Comparison of ENCODE assay signal across 1 cellular context in the genomic region with DNA sequence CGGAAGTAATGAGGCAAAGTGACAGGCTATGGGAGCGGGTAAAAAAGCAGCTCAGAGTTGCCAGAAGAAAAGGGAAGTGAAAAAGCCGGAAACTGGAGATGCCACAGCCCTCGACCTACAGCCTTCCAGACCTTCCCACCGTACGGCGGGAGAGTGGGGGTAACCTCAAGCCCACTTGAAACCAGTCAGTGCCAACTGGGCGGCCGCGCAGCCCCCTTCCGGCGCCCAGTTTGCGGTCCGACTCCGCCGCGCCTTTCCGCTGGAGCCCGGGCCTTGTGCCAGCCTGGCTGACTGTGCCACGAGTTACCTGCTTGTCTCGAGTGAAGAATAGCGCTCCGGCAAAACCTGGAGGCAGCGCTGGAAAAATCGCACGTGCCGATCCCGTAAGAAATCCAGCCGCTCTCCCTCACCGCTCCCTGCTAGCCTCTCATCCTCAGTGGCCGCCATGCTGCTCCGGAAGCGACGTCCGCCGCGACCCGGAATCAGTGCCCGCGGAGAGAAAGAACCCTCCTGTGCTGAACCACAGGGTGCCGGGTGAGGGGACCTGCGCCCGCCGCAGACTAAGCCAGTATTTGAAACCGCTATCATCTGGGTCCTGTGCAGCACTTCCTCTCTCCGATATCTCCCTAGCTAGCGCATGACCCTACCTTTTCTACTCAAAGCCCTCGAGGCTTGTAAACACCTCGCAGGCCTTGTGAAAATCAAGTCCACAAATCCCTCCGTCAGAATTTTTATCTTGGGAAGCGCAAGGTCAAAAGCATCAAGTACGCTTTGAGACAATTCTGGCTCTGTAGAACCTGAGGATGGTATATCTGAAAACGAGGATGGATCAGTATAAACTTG.
A peak's percentile ranks its signal among the peaks of the same experiment; 100 is the strongest.
TF ChIP-seq lines count a peak whose summit lies in the region.

A gene (minus strand): TSS at position 473 of the 843 bp plus-strand sequence. CDS start 26 bp downstream, at position 447.

TF ChIP-seq in K562, 482 proteins besides CTCF, POLR2A, EP300 and RAD21 (continued from another document and continues in another):
- TF ChIP-seq, protein P1, sequence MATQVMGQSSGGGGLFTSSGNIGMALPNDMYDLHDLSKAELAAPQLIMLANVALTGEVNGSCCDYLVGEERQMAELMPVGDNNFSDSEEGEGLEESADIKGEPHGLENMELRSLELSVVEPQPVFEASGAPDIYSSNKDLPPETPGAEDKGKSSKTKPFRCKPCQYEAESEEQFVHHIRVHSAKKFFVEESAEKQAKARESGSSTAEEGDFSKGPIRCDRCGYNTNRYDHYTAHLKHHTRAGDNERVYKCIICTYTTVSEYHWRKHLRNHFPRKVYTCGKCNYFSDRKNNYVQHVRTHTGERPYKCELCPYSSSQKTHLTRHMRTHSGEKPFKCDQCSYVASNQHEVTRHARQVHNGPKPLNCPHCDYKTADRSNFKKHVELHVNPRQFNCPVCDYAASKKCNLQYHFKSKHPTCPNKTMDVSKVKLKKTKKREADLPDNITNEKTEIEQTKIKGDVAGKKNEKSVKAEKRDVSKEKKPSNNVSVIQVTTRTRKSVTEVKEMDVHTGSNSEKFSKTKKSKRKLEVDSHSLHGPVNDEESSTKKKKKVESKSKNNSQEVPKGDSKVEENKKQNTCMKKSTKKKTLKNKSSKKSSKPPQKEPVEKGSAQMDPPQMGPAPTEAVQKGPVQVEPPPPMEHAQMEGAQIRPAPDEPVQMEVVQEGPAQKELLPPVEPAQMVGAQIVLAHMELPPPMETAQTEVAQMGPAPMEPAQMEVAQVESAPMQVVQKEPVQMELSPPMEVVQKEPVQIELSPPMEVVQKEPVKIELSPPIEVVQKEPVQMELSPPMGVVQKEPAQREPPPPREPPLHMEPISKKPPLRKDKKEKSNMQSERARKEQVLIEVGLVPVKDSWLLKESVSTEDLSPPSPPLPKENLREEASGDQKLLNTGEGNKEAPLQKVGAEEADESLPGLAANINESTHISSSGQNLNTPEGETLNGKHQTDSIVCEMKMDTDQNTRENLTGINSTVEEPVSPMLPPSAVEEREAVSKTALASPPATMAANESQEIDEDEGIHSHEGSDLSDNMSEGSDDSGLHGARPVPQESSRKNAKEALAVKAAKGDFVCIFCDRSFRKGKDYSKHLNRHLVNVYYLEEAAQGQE (CRISPR knock-in tag; IDR thresholded peaks at IDR 0.05; ENCODE audit: low read depth) = peak; percentile 66; the same call in 1 of the 2 replicates
- TF ChIP-seq U2AF1 (optimal IDR thresholded peaks at IDR 0.05; ENCODE audit: low read depth, low read length) = no peak
- TF ChIP-seq ZBTB17 (CRISPR knock-in tag; IDR thresholded peaks at IDR 0.05) = 0 out of 2 replicates have a peak, but pooled peaks have one; percentile 41
- peak; percentile 91 for TF ChIP-seq PHF8 (IDR thresholded peaks at IDR 0.05; ENCODE audit: borderline replicate concordance, low read length)
- TF ChIP-seq NR2C2 (CRISPR knock-in tag; IDR thresholded peaks at IDR 0.05) = peak; percentile 97
- TF ChIP-seq NR2C2 (tag; IDR thresholded peaks at IDR 0.05) = peak; percentile 100
- TF ChIP-seq, protein P2, sequence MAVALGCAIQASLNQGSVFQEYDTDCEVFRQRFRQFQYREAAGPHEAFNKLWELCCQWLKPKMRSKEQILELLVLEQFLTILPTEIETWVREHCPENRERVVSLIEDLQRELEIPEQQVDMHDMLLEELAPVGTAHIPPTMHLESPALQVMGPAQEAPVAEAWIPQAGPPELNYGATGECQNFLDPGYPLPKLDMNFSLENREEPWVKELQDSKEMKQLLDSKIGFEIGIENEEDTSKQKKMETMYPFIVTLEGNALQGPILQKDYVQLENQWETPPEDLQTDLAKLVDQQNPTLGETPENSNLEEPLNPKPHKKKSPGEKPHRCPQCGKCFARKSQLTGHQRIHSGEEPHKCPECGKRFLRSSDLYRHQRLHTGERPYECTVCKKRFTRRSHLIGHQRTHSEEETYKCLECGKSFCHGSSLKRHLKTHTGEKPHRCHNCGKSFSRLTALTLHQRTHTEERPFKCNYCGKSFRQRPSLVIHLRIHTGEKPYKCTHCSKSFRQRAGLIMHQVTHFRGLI (CRISPR knock-in tag; IDR thresholded peaks at IDR 0.05) = no peak
- TF ChIP-seq ZKSCAN8 (CRISPR knock-in tag; IDR thresholded peaks at IDR 0.05) = no peak; the same call in 1 of the 2 replicates
- no peak for TF ChIP-seq ZNF347 (CRISPR knock-in tag; IDR thresholded peaks at IDR 0.05; ENCODE audit: low read depth)
- TF ChIP-seq ZNF354B (CRISPR knock-in tag; IDR thresholded peaks at IDR 0.05) = no peak
- 0 out of 2 replicates have a peak, but pooled peaks have one; percentile 54 for TF ChIP-seq HDAC8 (tag; IDR thresholded peaks at IDR 0.05)
- peak; percentile 82 for TF ChIP-seq CXXC5 (CRISPR knock-in tag; IDR thresholded peaks at IDR 0.05)
- TF ChIP-seq, protein P3, sequence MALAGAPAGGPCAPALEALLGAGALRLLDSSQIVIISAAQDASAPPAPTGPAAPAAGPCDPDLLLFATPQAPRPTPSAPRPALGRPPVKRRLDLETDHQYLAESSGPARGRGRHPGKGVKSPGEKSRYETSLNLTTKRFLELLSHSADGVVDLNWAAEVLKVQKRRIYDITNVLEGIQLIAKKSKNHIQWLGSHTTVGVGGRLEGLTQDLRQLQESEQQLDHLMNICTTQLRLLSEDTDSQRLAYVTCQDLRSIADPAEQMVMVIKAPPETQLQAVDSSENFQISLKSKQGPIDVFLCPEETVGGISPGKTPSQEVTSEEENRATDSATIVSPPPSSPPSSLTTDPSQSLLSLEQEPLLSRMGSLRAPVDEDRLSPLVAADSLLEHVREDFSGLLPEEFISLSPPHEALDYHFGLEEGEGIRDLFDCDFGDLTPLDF (CRISPR knock-in tag; IDR thresholded peaks at IDR 0.05) = no peak
- TF ChIP-seq MTA2 (IDR thresholded peaks at IDR 0.05; ENCODE audit: low read depth) = peak; percentile 43; the same call in 1 of the 2 replicates
- peak; percentile 89 to 95 for TF ChIP-seq FOXK2 (conservative IDR thresholded peaks at IDR 0.05 in 1 of 2, IDR thresholded peaks at IDR 0.05 in 1 of 2; ENCODE audit: low read depth in 2 of 2)
- peak; percentile 89 for TF ChIP-seq TAF1 (IDR thresholded peaks at IDR 0.05; ENCODE audit: control insufficient read depth, extremely low read depth, insufficient read depth, low read length, severe bottlenecking)
- TF ChIP-seq RB1 (IDR thresholded peaks at IDR 0.05; ENCODE audit: low read depth) = peak; percentile 55; the same call in 1 of the 2 replicates
- TF ChIP-seq NFE2 (IDR thresholded peaks at IDR 0.05; ENCODE audit: low read depth) = no peak
- TF ChIP-seq CREM (IDR thresholded peaks at IDR 0.05; ENCODE audit: low read depth) = peak; percentile 89
- TF ChIP-seq KDM4B (IDR thresholded peaks at IDR 0.05; ENCODE audit: borderline replicate concordance in 2 of 2, low read depth in 1 of 2) = peak in 1 of 2 experiments; percentile 94; a peak in 1 of 4 replicates
- TF ChIP-seq HMG20A (CRISPR knock-in tag; conservative IDR thresholded peaks at IDR 0.05) = no peak
- 0 out of 2 replicates have a peak, but pooled peaks have one; percentile 22 for TF ChIP-seq NR4A1 (CRISPR knock-in tag; IDR thresholded peaks at IDR 0.05)
- TF ChIP-seq NR4A1 (tag; IDR thresholded peaks at IDR 0.05) = no peak
- no peak for TF ChIP-seq CBX2 (IDR thresholded peaks at IDR 0.05; ENCODE audit: insufficient read depth, low read length, poor library complexity, severe bottlenecking)
- TF ChIP-seq, protein P4, sequence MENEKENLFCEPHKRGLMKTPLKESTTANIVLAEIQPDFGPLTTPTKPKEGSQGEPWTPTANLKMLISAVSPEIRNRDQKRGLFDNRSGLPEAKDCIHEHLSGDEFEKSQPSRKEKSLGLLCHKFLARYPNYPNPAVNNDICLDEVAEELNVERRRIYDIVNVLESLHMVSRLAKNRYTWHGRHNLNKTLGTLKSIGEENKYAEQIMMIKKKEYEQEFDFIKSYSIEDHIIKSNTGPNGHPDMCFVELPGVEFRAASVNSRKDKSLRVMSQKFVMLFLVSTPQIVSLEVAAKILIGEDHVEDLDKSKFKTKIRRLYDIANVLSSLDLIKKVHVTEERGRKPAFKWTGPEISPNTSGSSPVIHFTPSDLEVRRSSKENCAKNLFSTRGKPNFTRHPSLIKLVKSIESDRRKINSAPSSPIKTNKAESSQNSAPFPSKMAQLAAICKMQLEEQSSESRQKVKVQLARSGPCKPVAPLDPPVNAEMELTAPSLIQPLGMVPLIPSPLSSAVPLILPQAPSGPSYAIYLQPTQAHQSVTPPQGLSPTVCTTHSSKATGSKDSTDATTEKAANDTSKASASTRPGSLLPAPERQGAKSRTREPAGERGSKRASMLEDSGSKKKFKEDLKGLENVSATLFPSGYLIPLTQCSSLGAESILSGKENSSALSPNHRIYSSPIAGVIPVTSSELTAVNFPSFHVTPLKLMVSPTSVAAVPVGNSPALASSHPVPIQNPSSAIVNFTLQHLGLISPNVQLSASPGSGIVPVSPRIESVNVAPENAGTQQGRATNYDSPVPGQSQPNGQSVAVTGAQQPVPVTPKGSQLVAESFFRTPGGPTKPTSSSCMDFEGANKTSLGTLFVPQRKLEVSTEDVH (IDR thresholded peaks at IDR 0.05; ENCODE audit: low read depth, partially characterized antibody) = peak; percentile 51
- TF ChIP-seq, protein P5, sequence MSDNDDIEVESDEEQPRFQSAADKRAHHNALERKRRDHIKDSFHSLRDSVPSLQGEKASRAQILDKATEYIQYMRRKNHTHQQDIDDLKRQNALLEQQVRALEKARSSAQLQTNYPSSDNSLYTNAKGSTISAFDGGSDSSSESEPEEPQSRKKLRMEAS (CRISPR knock-in tag; IDR thresholded peaks at IDR 0.05) = peak; percentile 31; the same call in 1 of the 2 replicates
- no peak for TF ChIP-seq ZC3H4 (CRISPR knock-in tag; IDR thresholded peaks at IDR 0.05; ENCODE audit: borderline replicate concordance)
- TF ChIP-seq, protein P6, sequence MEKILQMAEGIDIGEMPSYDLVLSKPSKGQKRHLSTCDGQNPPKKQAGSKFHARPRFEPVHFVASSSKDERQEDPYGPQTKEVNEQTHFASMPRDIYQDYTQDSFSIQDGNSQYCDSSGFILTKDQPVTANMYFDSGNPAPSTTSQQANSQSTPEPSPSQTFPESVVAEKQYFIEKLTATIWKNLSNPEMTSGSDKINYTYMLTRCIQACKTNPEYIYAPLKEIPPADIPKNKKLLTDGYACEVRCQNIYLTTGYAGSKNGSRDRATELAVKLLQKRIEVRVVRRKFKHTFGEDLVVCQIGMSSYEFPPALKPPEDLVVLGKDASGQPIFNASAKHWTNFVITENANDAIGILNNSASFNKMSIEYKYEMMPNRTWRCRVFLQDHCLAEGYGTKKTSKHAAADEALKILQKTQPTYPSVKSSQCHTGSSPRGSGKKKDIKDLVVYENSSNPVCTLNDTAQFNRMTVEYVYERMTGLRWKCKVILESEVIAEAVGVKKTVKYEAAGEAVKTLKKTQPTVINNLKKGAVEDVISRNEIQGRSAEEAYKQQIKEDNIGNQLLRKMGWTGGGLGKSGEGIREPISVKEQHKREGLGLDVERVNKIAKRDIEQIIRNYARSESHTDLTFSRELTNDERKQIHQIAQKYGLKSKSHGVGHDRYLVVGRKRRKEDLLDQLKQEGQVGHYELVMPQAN (IDR thresholded peaks at IDR 0.05; ENCODE audit: borderline replicate concordance) = no peak
- TF ChIP-seq PCBP1 (IDR thresholded peaks at IDR 0.05; ENCODE audit: low read depth, low read length, poor library complexity, severe bottlenecking) = no peak
- no peak for TF ChIP-seq MEF2D (tag; conservative IDR thresholded peaks at IDR 0.05; ENCODE audit: low read depth)
- TF ChIP-seq ZZZ3 (IDR thresholded peaks at IDR 0.05) = no peak
- peak; percentile 40 for TF ChIP-seq HMGN3 (IDR thresholded peaks at IDR 0.05; ENCODE audit: borderline replicate concordance, extremely low read depth, insufficient read length, low read depth, low read length)
- no peak for TF ChIP-seq LEF1 (IDR thresholded peaks at IDR 0.05)
- peak; percentile 94 for TF ChIP-seq PHF20 (IDR thresholded peaks at IDR 0.05; ENCODE audit: partially characterized antibody)
- no peak for TF ChIP-seq ZKSCAN3 (CRISPR knock-in tag; IDR thresholded peaks at IDR 0.05)
- peak; percentile 58 to 68 for TF ChIP-seq NRF1 (conservative IDR thresholded peaks at IDR 0.05 in 1 of 2, IDR thresholded peaks at IDR 0.05 in 1 of 2)
- peak; percentile 70; the same call in 1 of the 2 replicates for TF ChIP-seq ESRRA (IDR thresholded peaks at IDR 0.05; ENCODE audit: borderline replicate concordance, low read depth)
- TF ChIP-seq, protein P7, sequence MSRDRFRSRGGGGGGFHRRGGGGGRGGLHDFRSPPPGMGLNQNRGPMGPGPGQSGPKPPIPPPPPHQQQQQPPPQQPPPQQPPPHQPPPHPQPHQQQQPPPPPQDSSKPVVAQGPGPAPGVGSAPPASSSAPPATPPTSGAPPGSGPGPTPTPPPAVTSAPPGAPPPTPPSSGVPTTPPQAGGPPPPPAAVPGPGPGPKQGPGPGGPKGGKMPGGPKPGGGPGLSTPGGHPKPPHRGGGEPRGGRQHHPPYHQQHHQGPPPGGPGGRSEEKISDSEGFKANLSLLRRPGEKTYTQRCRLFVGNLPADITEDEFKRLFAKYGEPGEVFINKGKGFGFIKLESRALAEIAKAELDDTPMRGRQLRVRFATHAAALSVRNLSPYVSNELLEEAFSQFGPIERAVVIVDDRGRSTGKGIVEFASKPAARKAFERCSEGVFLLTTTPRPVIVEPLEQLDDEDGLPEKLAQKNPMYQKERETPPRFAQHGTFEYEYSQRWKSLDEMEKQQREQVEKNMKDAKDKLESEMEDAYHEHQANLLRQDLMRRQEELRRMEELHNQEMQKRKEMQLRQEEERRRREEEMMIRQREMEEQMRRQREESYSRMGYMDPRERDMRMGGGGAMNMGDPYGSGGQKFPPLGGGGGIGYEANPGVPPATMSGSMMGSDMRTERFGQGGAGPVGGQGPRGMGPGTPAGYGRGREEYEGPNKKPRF (IDR thresholded peaks at IDR 0.05; ENCODE audit: low read depth, low read length) = no peak
- TF ChIP-seq HNRNPUL1 (IDR thresholded peaks at IDR 0.05; ENCODE audit: low read length) = no peak
- TF ChIP-seq ZNF584 (CRISPR knock-in tag; IDR thresholded peaks at IDR 0.05; ENCODE audit: low read depth) = peak; percentile 44; the same call in 1 of the 2 replicates
- TF ChIP-seq, protein P8, sequence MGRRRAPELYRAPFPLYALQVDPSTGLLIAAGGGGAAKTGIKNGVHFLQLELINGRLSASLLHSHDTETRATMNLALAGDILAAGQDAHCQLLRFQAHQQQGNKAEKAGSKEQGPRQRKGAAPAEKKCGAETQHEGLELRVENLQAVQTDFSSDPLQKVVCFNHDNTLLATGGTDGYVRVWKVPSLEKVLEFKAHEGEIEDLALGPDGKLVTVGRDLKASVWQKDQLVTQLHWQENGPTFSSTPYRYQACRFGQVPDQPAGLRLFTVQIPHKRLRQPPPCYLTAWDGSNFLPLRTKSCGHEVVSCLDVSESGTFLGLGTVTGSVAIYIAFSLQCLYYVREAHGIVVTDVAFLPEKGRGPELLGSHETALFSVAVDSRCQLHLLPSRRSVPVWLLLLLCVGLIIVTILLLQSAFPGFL (CRISPR knock-in tag; IDR thresholded peaks at IDR 0.05) = no peak
- peak; percentile 62; the same call in 1 of the 2 replicates for TF ChIP-seq SMAD4 (CRISPR knock-in tag; conservative IDR thresholded peaks at IDR 0.05)
- peak; percentile 77 for TF ChIP-seq POLR2B (IDR thresholded peaks at IDR 0.05; ENCODE audit: low read depth, partially characterized antibody)
- no peak for TF ChIP-seq RFX5 (IDR thresholded peaks at IDR 0.05; ENCODE audit: low read depth, low read length)
- TF ChIP-seq, protein P9, sequence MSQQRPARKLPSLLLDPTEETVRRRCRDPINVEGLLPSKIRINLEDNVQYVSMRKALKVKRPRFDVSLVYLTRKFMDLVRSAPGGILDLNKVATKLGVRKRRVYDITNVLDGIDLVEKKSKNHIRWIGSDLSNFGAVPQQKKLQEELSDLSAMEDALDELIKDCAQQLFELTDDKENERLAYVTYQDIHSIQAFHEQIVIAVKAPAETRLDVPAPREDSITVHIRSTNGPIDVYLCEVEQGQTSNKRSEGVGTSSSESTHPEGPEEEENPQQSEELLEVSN (IDR thresholded peaks at IDR 0.05; ENCODE audit: borderline replicate concordance in 1 of 2, extremely low read depth in 1 of 2, insufficient read depth in 1 of 2, insufficient read length in 1 of 2, low read depth in 1 of 2, low read length in 1 of 2, poor library complexity in 1 of 2, severe bottlenecking in 1 of 2) = peak; percentile 11 to 25
- no peak; the same call in none of the 2 replicates for TF ChIP-seq DIDO1 (tag; IDR thresholded peaks at IDR 0.05; ENCODE audit: low read depth)
